In genomic region chr6:5143625-5144311, GRCh38 we compare ENCODE assay signal across 8 cellular contexts. TPM values are rescaled to one million over a fixed set of nuclear protein-coding genes. Genes with fewer than 3 reads are reported as not detected.
DNase-seq lines count a peak whose midpoint lies in the region; ATAC-seq and TF ChIP-seq lines count a peak whose summit lies in the region.

No MANE protein-coding gene starts in this region.

- H3K4me3 ChIP-seq in right cardiac atrium (ENCODE audit: low read length) = no peak overlapping the region
- H3K4me3 ChIP-seq in gastrocnemius medialis = no peak overlapping the region

- DNase-seq in C1 segment of cervical spinal cord (lab: John Stamatoyannopoulos, UW) (peak in 12 of 14 donors; percentile 21 to 79 (median 64)), NCI-H1930 (lab: John Stamatoyannopoulos, UW) (peak; percentile 33 to 59), T-helper 2 cell (peak; percentile 40 to 81 (median 71)), amniotic stem cell (lab: John Stamatoyannopoulos, UW) (peak; percentile 31), right cardiac atrium (peak; percentile 85 to 96 (median 93)), gastrocnemius medialis (peak; percentile 59 to 72)

- WGBS in right cardiac atrium = 43% methylated on average over 9 of the region's 9 CpGs

- H3K27me3 ChIP-seq in right cardiac atrium (ENCODE audit: control insufficient read depth, insufficient read depth) (no peaks in the 10 kb centered on the region), gastrocnemius medialis (no peaks in the 10 kb centered on the region)

- no peak for TF ChIP-seq POLR2A in gastrocnemius medialis (IDR thresholded peaks at IDR 0.05)

- peak; percentile 83 for ATAC-seq in GM21723 (IDR thresholded peaks at IDR 0.05; ENCODE audit: unreplicated experiment)
- ATAC-seq in right cardiac atrium = peak; percentile 59 to 78
- ATAC-seq in gastrocnemius medialis = peak; percentile 82 to 90
- ATAC-seq in HG02938 (IDR thresholded peaks at IDR 0.05; ENCODE audit: unreplicated experiment) = no peak

- in situ Hi-C loops in gastrocnemius medialis (cut with MboI; ENCODE audit: low sequenced_read_pairs in 4 of 4) = loop anchor here (10.0 to 25.0 kb wide), 5 partner anchors 161 to 1394 kb away; no protein-coding TSS in a partner anchor

- peak; percentile 81 to 96 (median 87) for TF ChIP-seq CTCF in gastrocnemius medialis (IDR thresholded peaks at IDR 0.05 in 4 of 5, conservative IDR thresholded peaks at IDR 0.05 in 1 of 5)

- H3K36me3 ChIP-seq in gastrocnemius medialis = no peaks in the 10 kb centered on the region

- intact Hi-C loops in right cardiac atrium (cut with DNase I) = loop anchor here (5.0 to 10.0 kb wide), 2 partner anchors 259 to 261 kb away; no protein-coding TSS in a partner anchor
- intact Hi-C loops in gastrocnemius medialis (cut with DNase I; ENCODE audit: low total_unique reads) = loop anchor here (1.0 to 5.0 kb wide), 5 partner anchors 119 to 1403 kb away; partner anchors contain the start of genes FARS2 and LYRM4

- no peaks in the 10 kb centered on the region for H3K9me3 ChIP-seq in right cardiac atrium (ENCODE audit: control insufficient read depth, low read length)
- no peaks in the 10 kb centered on the region for H3K9me3 ChIP-seq in gastrocnemius medialis

- H3K4me1 ChIP-seq in right cardiac atrium (ENCODE audit: control insufficient read depth, insufficient read depth, low read length) (no peaks in the 10 kb centered on the region), gastrocnemius medialis (peaks cover 4 to 10% of the 10 kb centered on the region in 2 donors)

- H3K27ac ChIP-seq in right cardiac atrium (ENCODE audit: low read length) = no peak overlapping the region
- no peak overlapping the region for H3K27ac ChIP-seq in gastrocnemius medialis

RNA-seq across cellular contexts. Expression of gene PPP1R3G, which starts 58.6 kb away (rescaled TPM):
- total RNA-seq in right cardiac atrium (10 to 100 TPM in 3 of 4 donors, 1 to 10 TPM in 1; 6.7 to 19.5 (median 16.2) TPM), gastrocnemius medialis (1 to 10 TPM in 1 of 4 donors, under 1 TPM in 2, not detected in 1; 0.10 to 1.1 (median 0.49) TPM)
- 10.9 TPM for polyA plus RNA-seq in right cardiac atrium

Comparison
In these comparisons a context has a peak if more than half of its experiments do, and no peak if none do; other contexts are left out.
1. DNase-seq: peak in every context shown above with its lines; median percentile 93 in right cardiac atrium; 71 in T-helper 2 cell; 66 in gastrocnemius medialis; 64 in C1 segment of cervical spinal cord; 46 in NCI-H1930; 31 in amniotic stem cell.